Comparison of ENCODE assay signal across 1 cellular context in genomic region chr9:108551030-108551964, GRCh38.
A peak's percentile ranks its signal among the peaks of the same experiment; 100 is the strongest.
TF ChIP-seq lines count a peak whose summit lies in the region.

No MANE protein-coding gene starts in this region.

TF ChIP-seq in HEK293, 187 proteins besides CTCF, POLR2A, EP300 and RAD21 (continued from another document and continues in another):
- no peak for TF ChIP-seq ZNF449 (tag by site-specific recombination; IDR thresholded peaks at IDR 0.05)
- no peak for TF ChIP-seq ZNF596 (tag by site-specific recombination; IDR thresholded peaks at IDR 0.05)
- TF ChIP-seq ZBTB8A (tag by site-specific recombination; IDR thresholded peaks at IDR 0.05), result no peak
- no peak for TF ChIP-seq ZNF548 (tag by site-specific recombination; IDR thresholded peaks at IDR 0.05)
- no peak for TF ChIP-seq ZNF24 (tag by site-specific recombination; IDR thresholded peaks at IDR 0.05)
- no peak for TF ChIP-seq ZNF18 (tag by site-specific recombination; IDR thresholded peaks at IDR 0.05)
- no peak for TF ChIP-seq KLF1 (tag by site-specific recombination; IDR thresholded peaks at IDR 0.05)
- TF ChIP-seq ZNF580 (tag by site-specific recombination; IDR thresholded peaks at IDR 0.05), result no peak
- no peak for TF ChIP-seq ZNF664 (tag by site-specific recombination; IDR thresholded peaks at IDR 0.05)
- no peak for TF ChIP-seq MEIS1 (CRISPR knock-in tag; IDR thresholded peaks at IDR 0.05; ENCODE audit: borderline replicate concordance)
- TF ChIP-seq INSM2 (tag by site-specific recombination; IDR thresholded peaks at IDR 0.05), result peak; percentile 39; the same call in 1 of the 2 replicates
- TF ChIP-seq SCRT2 (tag by site-specific recombination; IDR thresholded peaks at IDR 0.05), result peak; percentile 95
- TF ChIP-seq ZNF302 (tag by site-specific recombination; IDR thresholded peaks at IDR 0.05; ENCODE audit: low read depth), result no peak
- TF ChIP-seq HOXA7 (CRISPR knock-in tag; IDR thresholded peaks at IDR 0.05; ENCODE audit: borderline replicate concordance), result no peak
- TF ChIP-seq ZNF341 (tag by site-specific recombination; IDR thresholded peaks at IDR 0.05; ENCODE audit: low read depth), result no peak
- TF ChIP-seq ZNF837 (tag by site-specific recombination; IDR thresholded peaks at IDR 0.05), result no peak
- no peak for TF ChIP-seq SETDB1 (IDR thresholded peaks at IDR 0.05; ENCODE audit: insufficient read length, low read length)
- no peak for TF ChIP-seq ZNF221 (tag by site-specific recombination; IDR thresholded peaks at IDR 0.05; ENCODE audit: borderline replicate concordance)
- no peak for TF ChIP-seq ZNF670 (tag by site-specific recombination; IDR thresholded peaks at IDR 0.05; ENCODE audit: low read depth)
- TF ChIP-seq HIC1 (tag by site-specific recombination; IDR thresholded peaks at IDR 0.05), result peak; percentile 68
- TF ChIP-seq ZNF791 (tag by site-specific recombination; IDR thresholded peaks at IDR 0.05), result no peak
- no peak for TF ChIP-seq TCF7L2 (IDR thresholded peaks at IDR 0.05; ENCODE audit: borderline replicate concordance, low read depth, low read length)
- no peak for TF ChIP-seq ZNF639 (tag by site-specific recombination; IDR thresholded peaks at IDR 0.05)
- TF ChIP-seq ZNF354C (tag by site-specific recombination; IDR thresholded peaks at IDR 0.05; ENCODE audit: borderline replicate concordance, low read depth), result no peak
- TF ChIP-seq SP2 (tag by site-specific recombination; IDR thresholded peaks at IDR 0.05), result no peak
- no peak for TF ChIP-seq ZNF658 (tag by site-specific recombination; IDR thresholded peaks at IDR 0.05)
- TF ChIP-seq ZNF677 (tag by site-specific recombination; IDR thresholded peaks at IDR 0.05), result no peak
- TF ChIP-seq ZNF16 (tag by site-specific recombination; IDR thresholded peaks at IDR 0.05; ENCODE audit: low read depth), result no peak
- peak; percentile 90 for TF ChIP-seq ZBTB44 (tag by site-specific recombination; IDR thresholded peaks at IDR 0.05)
- peak; percentile 72 for TF ChIP-seq ZBTB17 (tag by site-specific recombination; IDR thresholded peaks at IDR 0.05)
- no peak for TF ChIP-seq ZNF10 (tag by site-specific recombination; IDR thresholded peaks at IDR 0.05)
- no peak for TF ChIP-seq ZNF426 (tag by site-specific recombination; IDR thresholded peaks at IDR 0.05)
- no peak for TF ChIP-seq ZNF280C (tag by site-specific recombination; IDR thresholded peaks at IDR 0.05)
- TF ChIP-seq REPIN1 (tag by site-specific recombination; IDR thresholded peaks at IDR 0.05; ENCODE audit: low read depth), result no peak
- TF ChIP-seq ZNF146 (tag by site-specific recombination; IDR thresholded peaks at IDR 0.05), result no peak
- no peak for TF ChIP-seq ZBTB48 (tag by site-specific recombination; IDR thresholded peaks at IDR 0.05)
- peak; percentile 43; the same call in 1 of the 2 replicates for TF ChIP-seq ZNF335 (tag by site-specific recombination; conservative IDR thresholded peaks at IDR 0.05)
- no peak for TF ChIP-seq ZNF530 (tag by site-specific recombination; IDR thresholded peaks at IDR 0.05; ENCODE audit: low read depth)
- no peak for TF ChIP-seq ZNF76 (tag by site-specific recombination; IDR thresholded peaks at IDR 0.05; ENCODE audit: borderline replicate concordance, low read depth)
- no peak for TF ChIP-seq SALL2 (tag by site-specific recombination; IDR thresholded peaks at IDR 0.05; ENCODE audit: borderline replicate concordance)
- no peak for TF ChIP-seq KLF7 (tag by site-specific recombination; IDR thresholded peaks at IDR 0.05; ENCODE audit: borderline replicate concordance)
- TF ChIP-seq KLF9 (tag by site-specific recombination; IDR thresholded peaks at IDR 0.05; ENCODE audit: low read depth), result no peak
- TF ChIP-seq ZNF248 (tag by site-specific recombination; IDR thresholded peaks at IDR 0.05), result no peak
- TF ChIP-seq GLIS2 (tag by site-specific recombination; IDR thresholded peaks at IDR 0.05), result peak; percentile 13; the same call in 1 of the 2 replicates
- peak; percentile 21; the same call in 1 of the 2 replicates for TF ChIP-seq OSR2 (tag by site-specific recombination; IDR thresholded peaks at IDR 0.05)
- no peak for TF ChIP-seq ZNF623 (tag by site-specific recombination; IDR thresholded peaks at IDR 0.05)
- TF ChIP-seq ZNF707 (tag by site-specific recombination; IDR thresholded peaks at IDR 0.05), result no peak
- TF ChIP-seq ZNF600 (tag by site-specific recombination; IDR thresholded peaks at IDR 0.05), result 0 out of 2 replicates have a peak, but pooled peaks have one; percentile 24
- no peak for TF ChIP-seq ZNF747 (tag by site-specific recombination; IDR thresholded peaks at IDR 0.05)
- no peak for TF ChIP-seq PBX3 (CRISPR knock-in tag; IDR thresholded peaks at IDR 0.05)
- TF ChIP-seq ZXDB (tag by site-specific recombination; IDR thresholded peaks at IDR 0.05), result no peak
- no peak for TF ChIP-seq ZNF239 (tag by site-specific recombination; IDR thresholded peaks at IDR 0.05)
- TF ChIP-seq ZBTB1 (tag by site-specific recombination; IDR thresholded peaks at IDR 0.05), result no peak
- no peak for TF ChIP-seq ELK4 (IDR thresholded peaks at IDR 0.05; ENCODE audit: borderline replicate concordance, low read depth, low read length)
- TF ChIP-seq ZIC2 (tag by site-specific recombination; IDR thresholded peaks at IDR 0.05), result no peak
- no peak for TF ChIP-seq ZNF391 (tag by site-specific recombination; IDR thresholded peaks at IDR 0.05; ENCODE audit: borderline replicate concordance, low read depth)
- TF ChIP-seq ZSCAN30 (tag by site-specific recombination; IDR thresholded peaks at IDR 0.05), result no peak
- TF ChIP-seq ZBTB21 (tag by site-specific recombination; IDR thresholded peaks at IDR 0.05), result 0 out of 2 replicates have a peak, but pooled peaks have one; percentile 30
- TF ChIP-seq SP3 (tag by site-specific recombination; IDR thresholded peaks at IDR 0.05), result no peak
- TF ChIP-seq ZNF366 (tag by site-specific recombination; conservative IDR thresholded peaks at IDR 0.05), result peak; percentile 86
- no peak for TF ChIP-seq ZNF433 (tag by site-specific recombination; IDR thresholded peaks at IDR 0.05; ENCODE audit: low read depth)
- no peak for TF ChIP-seq ZNF514 (tag by site-specific recombination; IDR thresholded peaks at IDR 0.05)
